Comparison of ENCODE assay signal across 31 cellular contexts in genomic region chr20:17449039-17449438, GRCh38.
"Had no signal": no experiment of that assay in that cellular context is flagged by ENCODE, and none has a peak within 500 bp of the region (broad histone marks: within the 10 kb centered on the region; RNA-seq: fewer than 3 reads in every experiment).

No MANE protein-coding gene starts in this region.

- H3K9me3 Mint-ChIP-seq: activated CD4-positive, alpha-beta memory T cell treated with anti-CD3 and anti-CD28 coated beads for 36 hours; activated CD4-positive, alpha-beta T cell treated with anti-CD3 and anti-CD28 coated beads, Interleukin-2, amount 10 ng/mL, durations not matched to agents 24 days and 14 days; activated naive CD4-positive, alpha-beta T cell treated with anti-CD3 and anti-CD28 coated beads for 36 hours; activated naive CD8-positive, alpha-beta T cell treated with anti-CD3 and anti-CD28 coated beads for 36 hours; activated T-helper 1 cell treated with anti-CD3 and anti-CD28 coated beads, Interleukin-12 subunit alpha, Interleukin-12 subunit beta, Interleukin-2, Interleukin-4 antibody, amounts not matched to agents 30 ng/mL and 10 ng/mL and 1 ng/mL, durations not matched to agents 14 hours and 24 hours and 36 hours; effector memory CD8-positive, alpha-beta T cell; stimulated activated naive CD8-positive, alpha-beta T cell treated with anti-CD3 and anti-CD28 coated beads, Interleukin-15, Interleukin-2, amounts not matched to agents 100 ng/mL and 50 ng/mL, for 24 hours had no signal

- H3K27ac ChIP-seq: adrenal gland, body of pancreas, colonic mucosa, gastroesophageal sphincter, hepatocyte, left lung, lower lobe of right lung, pancreas, prostate gland, skin epidermis, thoracic aorta had no signal

- H3K4me3 Mint-ChIP-seq: activated CD4-positive, alpha-beta memory T cell treated with anti-CD3 and anti-CD28 coated beads for 36 hours; activated CD4-positive, alpha-beta T cell treated with anti-CD3 and anti-CD28 coated beads, Interleukin-2, amount 10 ng/mL, durations not matched to agents 24 days and 14 days; activated naive CD4-positive, alpha-beta T cell treated with anti-CD3 and anti-CD28 coated beads for 36 hours; activated naive CD8-positive, alpha-beta T cell treated with anti-CD3 and anti-CD28 coated beads for 36 hours; activated T-helper 1 cell treated with anti-CD3 and anti-CD28 coated beads, Interleukin-12 subunit alpha, Interleukin-12 subunit beta, Interleukin-2, Interleukin-4 antibody, amounts not matched to agents 30 ng/mL and 10 ng/mL and 1 ng/mL, durations not matched to agents 14 hours and 24 hours and 36 hours; effector memory CD8-positive, alpha-beta T cell; nephron; stimulated activated naive CD8-positive, alpha-beta T cell treated with anti-CD3 and anti-CD28 coated beads, Interleukin-15, Interleukin-2, amounts not matched to agents 100 ng/mL and 50 ng/mL, for 24 hours had no signal

- H3K4me2 ChIP-seq: hepatocyte had no signal

- H3K4me3 ChIP-seq: adrenal gland, body of pancreas, colonic mucosa, gastroesophageal sphincter, hepatocyte, left lung, lower lobe of right lung, mucosa of descending colon, pancreas, prostate gland, skin epidermis, thoracic aorta had no signal

- DNase-seq: activated CD4-positive, alpha-beta memory T cell treated with anti-CD3 and anti-CD28 coated beads for 36 hours; activated CD4-positive, alpha-beta T cell treated with anti-CD3 and anti-CD28 coated beads, Interleukin-2, amount 10 ng/mL, durations not matched to agents 24 days and 14 days; activated CD8-positive, alpha-beta memory T cell treated with anti-CD3 and anti-CD28 coated beads, Interleukin-2, amount 50 U/mL, for 4 hours; activated effector memory CD4-positive, alpha-beta T cell treated with anti-CD3 and anti-CD28 coated beads, Interleukin-2, amount 50 U/mL, for 16 hours; activated naive CD4-positive, alpha-beta T cell treated with anti-CD3 and anti-CD28 coated beads for 36 hours; activated naive CD8-positive, alpha-beta T cell treated with anti-CD3 and anti-CD28 coated beads for 36 hours; activated T-cell treated with anti-CD3 and anti-CD28 coated beads, Interleukin-2, amount 50 U/mL, for 1 hour; adrenal gland; aorta; body of pancreas; colonic mucosa; effector memory CD8-positive, alpha-beta T cell; erythroblast; left lung; lower lobe of right lung; mucosa of descending colon; pancreas; retina; stimulated activated CD4-positive, alpha-beta T cell treated with anti-CD3 and anti-CD28 coated beads, Interleukin-12 subunit alpha, Interleukin-12 subunit beta, amount 100 ng/mL, for 4 hours; stimulated activated CD4-positive, alpha-beta T cell treated with anti-CD3 and anti-CD28 coated beads, Interleukin-4, amount 100 ng/mL, for 1 hour; trophoblast cell had no signal

- H3K36me3 Mint-ChIP-seq: activated CD4-positive, alpha-beta memory T cell treated with anti-CD3 and anti-CD28 coated beads for 36 hours; activated naive CD8-positive, alpha-beta T cell treated with anti-CD3 and anti-CD28 coated beads for 36 hours had no signal

- H3K9me3 ChIP-seq: adrenal gland, body of pancreas, colonic mucosa, left lung, lower lobe of right lung, mucosa of descending colon, pancreas, prostate gland, thoracic aorta had no signal

- H3K27ac Mint-ChIP-seq: activated CD4-positive, alpha-beta memory T cell treated with anti-CD3 and anti-CD28 coated beads for 36 hours; activated CD4-positive, alpha-beta T cell treated with anti-CD3 and anti-CD28 coated beads, Interleukin-2, amount 10 ng/mL, durations not matched to agents 24 days and 14 days; activated naive CD4-positive, alpha-beta T cell treated with anti-CD3 and anti-CD28 coated beads for 36 hours; activated naive CD8-positive, alpha-beta T cell treated with anti-CD3 and anti-CD28 coated beads for 36 hours; activated T-helper 1 cell treated with anti-CD3 and anti-CD28 coated beads, Interleukin-12 subunit alpha, Interleukin-12 subunit beta, Interleukin-2, Interleukin-4 antibody, amounts not matched to agents 30 ng/mL and 10 ng/mL and 1 ng/mL, durations not matched to agents 14 hours and 24 hours and 36 hours; effector memory CD8-positive, alpha-beta T cell; nephron; stimulated activated naive CD8-positive, alpha-beta T cell treated with anti-CD3 and anti-CD28 coated beads, Interleukin-15, Interleukin-2, amounts not matched to agents 100 ng/mL and 50 ng/mL, for 24 hours had no signal

- H3K79me2 ChIP-seq: hepatocyte had no signal

- H3K36me3 ChIP-seq: adrenal gland, colonic mucosa, gastroesophageal sphincter, left lung, lower lobe of right lung, pancreas, prostate gland, thoracic aorta had no signal

- H3K4me1 ChIP-seq: adrenal gland, body of pancreas, colonic mucosa, gastroesophageal sphincter, left lung, lower lobe of right lung, pancreas, prostate gland had no signal

- H2AFZ ChIP-seq: hepatocyte had no signal

- H3K27me3 ChIP-seq: adrenal gland, body of pancreas, colonic mucosa, hepatocyte, pancreas had no signal

- ATAC-seq: activated CD4-positive, CD25-positive, alpha-beta regulatory T cell treated with anti-CD3 and anti-CD28 coated beads, Interleukin-2, amount 50 U/mL, for 24 hours; body of pancreas; effector memory CD8-positive, alpha-beta T cell; gastroesophageal sphincter; left lung; lower lobe of right lung; mucosa of descending colon; pancreas; sciatic nerve had no signal

- H3K4me1 Mint-ChIP-seq: activated CD4-positive, alpha-beta T cell treated with anti-CD3 and anti-CD28 coated beads, Interleukin-2, amount 10 ng/mL, durations not matched to agents 24 days and 14 days; activated naive CD8-positive, alpha-beta T cell treated with anti-CD3 and anti-CD28 coated beads for 36 hours had no signal
